Comparison of ENCODE assay signal across 1 cellular context in genomic region chr6:87916446-87916845, GRCh38.
TF ChIP-seq lines count a peak whose summit lies in the region.

No MANE protein-coding gene starts in this region.

TF ChIP-seq in GM23338, 12 proteins besides CTCF, POLR2A, EP300 and RAD21 (continued from another document):
- no peak for TF ChIP-seq ZNF462 (CRISPR knock-in tag; IDR thresholded peaks at IDR 0.05)
- TF ChIP-seq JUNB (IDR thresholded peaks at IDR 0.05; ENCODE audit: unreplicated experiment), result no peak
- no peak for TF ChIP-seq EZH2 (IDR thresholded peaks at IDR 0.05; ENCODE audit: low read depth, unreplicated experiment)
- TF ChIP-seq REST (IDR thresholded peaks at IDR 0.05; ENCODE audit: unreplicated experiment), result no peak
- no peak for TF ChIP-seq STAT1 (IDR thresholded peaks at IDR 0.05; ENCODE audit: unreplicated experiment)
- no peak for TF ChIP-seq POLR2AphosphoS5 (IDR thresholded peaks at IDR 0.05; ENCODE audit: low read depth)
- no peak for TF ChIP-seq ZNF331 (CRISPR knock-in tag; IDR thresholded peaks at IDR 0.05; ENCODE audit: low read depth)
TF ChIP-seq in GM23338: peak in this region for 0.
